ENCODE assay signal across 1 cellular context in the genomic region with DNA sequence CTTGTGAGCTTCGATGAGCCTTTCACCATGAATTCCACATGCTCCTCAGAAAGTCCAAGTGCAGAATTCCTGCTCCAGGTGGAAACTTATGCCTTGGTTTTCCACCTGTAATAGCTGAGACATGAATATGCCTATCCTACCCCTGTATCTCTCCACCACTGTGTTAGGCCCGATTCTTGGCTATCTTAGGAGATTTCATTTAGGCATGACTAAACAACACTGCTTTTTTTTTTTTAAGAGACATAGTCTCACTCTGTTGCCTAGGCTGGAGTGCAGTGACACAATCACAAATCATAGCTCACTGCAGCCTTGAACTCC.
TF ChIP-seq lines count a peak whose summit lies in the region.

No MANE protein-coding gene starts in this region.

TF ChIP-seq in HCT116, 20 proteins besides CTCF, POLR2A, EP300 and RAD21 (continued from another document):
- TF ChIP-seq, protein P1, sequence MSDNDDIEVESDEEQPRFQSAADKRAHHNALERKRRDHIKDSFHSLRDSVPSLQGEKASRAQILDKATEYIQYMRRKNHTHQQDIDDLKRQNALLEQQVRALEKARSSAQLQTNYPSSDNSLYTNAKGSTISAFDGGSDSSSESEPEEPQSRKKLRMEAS (IDR thresholded peaks at IDR 0.05): no peak
- TF ChIP-seq YY1 (IDR thresholded peaks at IDR 0.05; ENCODE audit: extremely low read depth, insufficient replicate concordance, low read depth, low read length) (no peak), ZNF274 (IDR thresholded peaks at IDR 0.05; ENCODE audit: low read depth, low read length) (no peak), SP1 (IDR thresholded peaks at IDR 0.05; ENCODE audit: low read depth) (no peak)
